27 cellular contexts compared by ENCODE assay signal in genomic region chr1:151629278-151629677, GRCh38.
"Had no signal": no experiment of that assay in that cellular context is flagged by ENCODE, and none has a peak within 500 bp of the region (broad histone marks: within the 10 kb centered on the region; RNA-seq: fewer than 3 reads in every experiment).

No MANE protein-coding gene starts in this region.

- H3K27ac ChIP-seq: stomach, suprapubic skin, testis, thoracic aorta, thyroid gland, tibial artery, tibial nerve, transverse colon, upper lobe of left lung, upper lobe of right lung, uterus, vagina had no signal

- H3K36me3 ChIP-seq: suprapubic skin, thoracic aorta, thyroid gland, transverse colon, upper lobe of left lung, upper lobe of right lung, uterus, vagina had no signal

- H3K27me3 ChIP-seq: stomach, suprapubic skin, testis, thyroid gland, tibial artery, tibial nerve, transverse colon, upper lobe of left lung, upper lobe of right lung, uterus, vagina had no signal

- H3K4me3 ChIP-seq: stomach, suprapubic skin, testis, thoracic aorta, thyroid gland, tibial artery, tibial nerve, transverse colon, upper lobe of left lung, upper lobe of right lung, uterus, vagina had no signal

- H3K4me1 ChIP-seq: suprapubic skin, testis, thyroid gland, tibial artery, upper lobe of right lung, vagina had no signal

- H3K9me3 ChIP-seq: stomach, suprapubic skin, testis, thoracic aorta, thyroid gland, tibial artery, tibial nerve, transverse colon, upper lobe of left lung, upper lobe of right lung, uterus, vagina had no signal

- DNase-seq: stimulated activated CD4-positive, alpha-beta T cell treated with anti-CD3 and anti-CD28 coated beads, Interleukin-2, amount 100 ng/mL, for 48 hours; stimulated activated CD4-positive, alpha-beta T cell treated with anti-CD3 and anti-CD28 coated beads, Interleukin-4, amount 100 ng/mL, for 1 hour; stimulated activated CD4-positive, alpha-beta T cell treated with anti-CD3 and anti-CD28 coated beads, Interleukin-4, amount 100 ng/mL, for 24 hours; stimulated activated CD4-positive, alpha-beta T cell treated with anti-CD3 and anti-CD28 coated beads, Interleukin-4, amount 100 ng/mL, for 4 hours; stimulated activated CD8-positive, alpha-beta memory T cell treated with anti-CD3 and anti-CD28 coated beads, Interleukin-4, amount 100 ng/mL, for 48 hours; stimulated activated naive B cell treated with anti-CD40 and anti-IgM and Interleukin-4, amounts not matched to agents 10 μg/mL and 1 μg/mL and 100 μg/mL, for 72 hours; stimulated activated naive CD4-positive, alpha-beta T cell; stimulated activated naive CD4-positive, alpha-beta T cell treated with Interleukin-2 at 50 U/mL for 16 hours; stimulated activated naive CD8-positive, alpha-beta T cell treated with anti-CD3 and anti-CD28 coated beads, Interleukin-15, amount 100 ng/mL, for 72 hours; stimulated activated naive CD8-positive, alpha-beta T cell treated with anti-CD3 and anti-CD28 coated beads, Interleukin-15, Interleukin-2, amounts not matched to agents 100 U/mL and 50 U/mL, for 24 hours; stomach; substantia nigra; testis; thyroid gland; tibial artery; transverse colon; trophoblast cell; upper lobe of left lung; upper lobe of right lung; uterus had no signal

- FAIRE-seq: urothelium cell line had no signal

- ATAC-seq: stimulated activated effector memory CD8-positive, alpha-beta T cell treated with anti-CD3 and anti-CD28 coated beads, Interleukin-12 subunit alpha, Interleukin-12 subunit beta, amount 100 ng/mL, for 72 hours; stimulated activated memory B cell treated with anti-CD40 and anti-IgM and Interleukin-4, amounts not matched to agents 10 μg/mL and 1 μg/mL and 100 μg/mL, for 72 hours; stimulated activated naive B cell treated with anti-CD40 and anti-IgM and Interleukin-4, amounts not matched to agents 10 μg/mL and 1 μg/mL and 100 μg/mL, for 72 hours; stimulated activated naive CD8-positive, alpha-beta T cell treated with anti-CD3 and anti-CD28 coated beads, Interleukin-15, amount 100 ng/mL, for 72 hours; stimulated activated naive CD8-positive, alpha-beta T cell treated with anti-CD3 and anti-CD28 coated beads, Interleukin-15, Interleukin-2, amounts not matched to agents 100 U/mL and 50 U/mL, for 24 hours; upper lobe of right lung had no signal
